Comparison of ENCODE assay signal across 14 cellular contexts in genomic region chr1:93992954-93993353, GRCh38.
"Had no signal": no experiment of that assay in that cellular context is flagged by ENCODE, and none has a peak within 500 bp of the region (broad histone marks: within the 10 kb centered on the region; RNA-seq: fewer than 3 reads in every experiment).

No MANE protein-coding gene starts in this region.

- DNase-seq: dorsolateral prefrontal cortex; gastrocnemius medialis; heart right ventricle; left ventricle myocardium inferior; stimulated activated CD4-positive, alpha-beta T cell treated with anti-CD3 and anti-CD28 coated beads, Interleukin-2, amount 100 ng/mL, for 24 hours; stimulated activated naive CD4-positive, alpha-beta T cell; substantia nigra; T-helper 2 cell; upper lobe of right lung had no signal

- H3K4me1 ChIP-seq: gastrocnemius medialis, left ventricle myocardium inferior had no signal

- ATAC-seq: gastrocnemius medialis, heart right ventricle, upper lobe of right lung had no signal

- H3K36me3 Mint-ChIP-seq: activated naive CD4-positive, alpha-beta T cell treated with anti-CD3 and anti-CD28 coated beads, Interleukin-2, amount 50 U/mL, for 24 hours; brain had no signal

- H3K27ac ChIP-seq: dorsolateral prefrontal cortex, gastrocnemius medialis, heart right ventricle, left ventricle myocardium inferior, SK-N-MC, upper lobe of right lung had no signal

- H3K36me3 ChIP-seq: gastrocnemius medialis, heart right ventricle, left ventricle myocardium inferior, neutrophil, upper lobe of right lung had no signal

- H3K9me3 Mint-ChIP-seq: activated naive CD4-positive, alpha-beta T cell treated with anti-CD3 and anti-CD28 coated beads, Interleukin-2, amount 50 U/mL, for 24 hours; mesothelial cell of epicardium had no signal

- H3K4me3 Mint-ChIP-seq: activated naive CD4-positive, alpha-beta T cell treated with anti-CD3 and anti-CD28 coated beads, Interleukin-2, amount 50 U/mL, for 24 hours; brain; mesothelial cell of epicardium had no signal

- H3K27ac Mint-ChIP-seq: activated naive CD4-positive, alpha-beta T cell treated with anti-CD3 and anti-CD28 coated beads, Interleukin-2, amount 50 U/mL, for 24 hours; brain; mesothelial cell of epicardium had no signal

- H3K4me1 Mint-ChIP-seq: brain had no signal

- H3K4me3 ChIP-seq: dorsolateral prefrontal cortex, gastrocnemius medialis, heart right ventricle, left ventricle myocardium inferior, SK-N-MC, upper lobe of right lung had no signal

- H3K27me3 ChIP-seq: gastrocnemius medialis, neutrophil, upper lobe of right lung had no signal

- H3K9me3 ChIP-seq: gastrocnemius medialis, heart right ventricle, left ventricle myocardium inferior, neutrophil, upper lobe of right lung had no signal
